Comparison of ENCODE assay signal across 1 cellular context in genomic region chr6:82506526-82506925, GRCh38.
TF ChIP-seq lines count a peak whose summit lies in the region.

No MANE protein-coding gene starts in this region.

TF ChIP-seq in GM12878, 131 proteins besides CTCF, POLR2A, EP300 and RAD21 (continued from another document):
- TF ChIP-seq ZZZ3 (IDR thresholded peaks at IDR 0.05; ENCODE audit: control insufficient read depth, insufficient read length, low read depth) = no peak
- no peak for TF ChIP-seq POLR2AphosphoS5 (IDR thresholded peaks at IDR 0.05; ENCODE audit: low read length)
- no peak for TF ChIP-seq CREM (IDR thresholded peaks at IDR 0.05; ENCODE audit: low read depth)
